In genomic region chr18:37499008-37499407, GRCh38 we compare ENCODE assay signal across 32 cellular contexts.
DNase-seq lines count a peak whose midpoint lies in the region; ATAC-seq, FAIRE-seq and TF ChIP-seq lines count a peak whose summit lies in the region.
"Had no signal": no experiment of that assay in that cellular context is flagged by ENCODE, and none has a peak within 500 bp of the region (broad histone marks: within the 10 kb centered on the region; RNA-seq: fewer than 3 reads in every experiment).

No MANE protein-coding gene starts in this region.

- no peak for TF ChIP-seq POLR2A in vagina (IDR thresholded peaks at IDR 0.05)

- no peak overlapping the region for H3K27ac Mint-ChIP-seq in activated naive CD8-positive, alpha-beta T cell treated with anti-CD3 and anti-CD28 coated beads, Interleukin-2, amount 50 U/mL, for 24 hours
- H3K27ac Mint-ChIP-seq in activated naive CD8-positive, alpha-beta T cell treated with anti-CD3 and anti-CD28 coated beads for 36 hours, result no peak overlapping the region
- H3K27ac Mint-ChIP-seq: activated B cell treated with CpG ODN at 0.5 μM for 24 hours; activated CD4-positive, alpha-beta memory T cell treated with anti-CD3 and anti-CD28 coated beads for 36 hours; activated naive CD8-positive, alpha-beta T cell treated with anti-CD3 and anti-CD28 coated beads, Interleukin-2, amount 10 ng/mL, durations not matched to agents 7 days and 5 days; B cell; stimulated activated memory B cell treated with anti-CD40 and anti-IgM and Interleukin-4, amounts not matched to agents 10 μg/mL and 1 μg/mL and 100 μg/mL, for 72 hours had no signal

- no peaks in the 10 kb centered on the region for H3K4me1 Mint-ChIP-seq in activated naive CD8-positive, alpha-beta T cell treated with anti-CD3 and anti-CD28 coated beads, Interleukin-2, amount 50 U/mL, for 24 hours
- no peaks in the 10 kb centered on the region for H3K4me1 Mint-ChIP-seq in activated naive CD8-positive, alpha-beta T cell treated with anti-CD3 and anti-CD28 coated beads for 36 hours
- H3K4me1 Mint-ChIP-seq: activated B cell treated with CpG ODN at 0.5 μM for 24 hours; B cell; stimulated activated memory B cell treated with anti-CD40 and anti-IgM and Interleukin-4, amounts not matched to agents 10 μg/mL and 1 μg/mL and 100 μg/mL, for 72 hours had no signal

- peak; percentile 96 for FAIRE-seq in bronchial epithelial cell (lab: Jason Lieb, UNC)
- FAIRE-seq: A549, HepG2, islet of Langerhans had no signal

- H3K4me3 Mint-ChIP-seq in activated naive CD8-positive, alpha-beta T cell treated with anti-CD3 and anti-CD28 coated beads, Interleukin-2, amount 50 U/mL, for 24 hours, result no peak overlapping the region
- no peak overlapping the region for H3K4me3 Mint-ChIP-seq in activated naive CD8-positive, alpha-beta T cell treated with anti-CD3 and anti-CD28 coated beads for 36 hours
- H3K4me3 Mint-ChIP-seq: activated B cell treated with CpG ODN at 0.5 μM for 24 hours; activated CD4-positive, alpha-beta memory T cell treated with anti-CD3 and anti-CD28 coated beads for 36 hours; activated naive CD8-positive, alpha-beta T cell treated with anti-CD3 and anti-CD28 coated beads, Interleukin-2, amount 10 ng/mL, durations not matched to agents 7 days and 5 days; B cell; nephron; stimulated activated memory B cell treated with anti-CD40 and anti-IgM and Interleukin-4, amounts not matched to agents 10 μg/mL and 1 μg/mL and 100 μg/mL, for 72 hours had no signal

- TF ChIP-seq CTCF in bronchial epithelial cell (IDR thresholded peaks at IDR 0.05; ENCODE audit: insufficient read depth, low read length, severe bottlenecking) (no peak), vagina (IDR thresholded peaks at IDR 0.05) (no peak), foreskin fibroblast (IDR thresholded peaks at IDR 0.05; ENCODE audit: low read depth, low read length) (no peak)

- H3K27me3 ChIP-seq in bronchial epithelial cell (ENCODE audit: control insufficient read depth, insufficient read depth, low read length) (no peaks in the 10 kb centered on the region), vagina (no peaks in the 10 kb centered on the region)
- H3K27me3 ChIP-seq: brain microvascular endothelial cell, gastrocnemius medialis, Peyer's patch, spleen had no signal

- no peaks in the 10 kb centered on the region for H3K4me1 ChIP-seq in vagina
- H3K4me1 ChIP-seq: A549, esophagus squamous epithelium, gastrocnemius medialis, left ventricle myocardium inferior, Peyer's patch had no signal

- H3K27me3 Mint-ChIP-seq in activated naive CD8-positive, alpha-beta T cell treated with anti-CD3 and anti-CD28 coated beads, Interleukin-2, amount 50 U/mL, for 24 hours, result peaks cover 2% of the 10 kb centered on the region
- peaks cover 13% of the 10 kb centered on the region for H3K27me3 Mint-ChIP-seq in activated naive CD8-positive, alpha-beta T cell treated with anti-CD3 and anti-CD28 coated beads for 36 hours

- H3K36me3 ChIP-seq in bronchial epithelial cell (ENCODE audit: control insufficient read depth, insufficient read depth, low read length), result no peaks in the 10 kb centered on the region
- no peaks in the 10 kb centered on the region for H3K36me3 ChIP-seq in vagina
- H3K36me3 ChIP-seq: brain microvascular endothelial cell, esophagus squamous epithelium, gastrocnemius medialis, left ventricle myocardium inferior, Peyer's patch, spleen had no signal

- DNase-seq in activated naive CD8-positive, alpha-beta T cell treated with anti-CD3 and anti-CD28 coated beads, Interleukin-2, amount 50 U/mL, for 24 hours, result no peak
- no peak for DNase-seq in activated naive CD8-positive, alpha-beta T cell treated with anti-CD3 and anti-CD28 coated beads for 36 hours
- peak; percentile 90 for DNase-seq in NCI-H2171 treated with DMSO at 0.1 percent for 48 hours (lab: John Stamatoyannopoulos, UW)
- DNase-seq in bronchial epithelial cell (ENCODE audit: low read depth), result no peak
- DNase-seq in MV-4-11 (lab: John Stamatoyannopoulos, UW), result no peak
- no peak for DNase-seq in vagina (ENCODE audit: extremely low spot score in 2 of 2)
- DNase-seq in foreskin fibroblast, result no peak
- DNase-seq: activated B cell treated with CpG ODN at 0.5 μM for 24 hours; activated CD4-positive, alpha-beta memory T cell treated with anti-CD3 and anti-CD28 coated beads for 36 hours; activated effector memory CD4-positive, alpha-beta T cell treated with Interleukin-2 at 50 U/mL for 16 hours; activated naive CD8-positive, alpha-beta T cell treated with anti-CD3 and anti-CD28 coated beads, Interleukin-2, amount 10 ng/mL, durations not matched to agents 7 days and 5 days; brain microvascular endothelial cell; EL; esophagus squamous epithelium; gastrocnemius medialis; left ventricle myocardium inferior; NCI-H1048; Peyer's patch; right cardiac atrium; SIG-M5; spleen; stimulated activated CD4-positive, alpha-beta T cell treated with anti-CD3 and anti-CD28 coated beads, Interleukin-2, amount 100 ng/mL, for 48 hours had no signal

- intact Hi-C loops in vagina (cut with DNase I), result loop anchor here (10.0 kb wide), 1 partner anchor 1036 kb away; no protein-coding TSS in a partner anchor

- H3K27ac ChIP-seq in vagina, result no peak overlapping the region
- H3K27ac ChIP-seq: A549, brain microvascular endothelial cell, coronary artery, esophagus squamous epithelium, gastrocnemius medialis, HL-60, left ventricle myocardium inferior, Peyer's patch, spleen had no signal

- H3K4me3 ChIP-seq in bronchial epithelial cell (ENCODE audit: low read depth, low read length) (no peak overlapping the region), vagina (no peak overlapping the region), foreskin fibroblast (ENCODE audit: low read depth in 1 of 2, low read length in 2 of 2) (no peak overlapping the region)
- H3K4me3 ChIP-seq: A549, coronary artery, esophagus squamous epithelium, gastrocnemius medialis, left ventricle myocardium inferior, Peyer's patch, spleen had no signal

- no peaks in the 10 kb centered on the region for H3K9me3 Mint-ChIP-seq in activated naive CD8-positive, alpha-beta T cell treated with anti-CD3 and anti-CD28 coated beads, Interleukin-2, amount 50 U/mL, for 24 hours
- no peaks in the 10 kb centered on the region for H3K9me3 Mint-ChIP-seq in activated naive CD8-positive, alpha-beta T cell treated with anti-CD3 and anti-CD28 coated beads for 36 hours
- H3K9me3 Mint-ChIP-seq: activated B cell treated with CpG ODN at 0.5 μM for 24 hours; activated CD4-positive, alpha-beta memory T cell treated with anti-CD3 and anti-CD28 coated beads for 36 hours; activated naive CD8-positive, alpha-beta T cell treated with anti-CD3 and anti-CD28 coated beads, Interleukin-2, amount 10 ng/mL, durations not matched to agents 7 days and 5 days; nephron; stimulated activated memory B cell treated with anti-CD40 and anti-IgM and Interleukin-4, amounts not matched to agents 10 μg/mL and 1 μg/mL and 100 μg/mL, for 72 hours had no signal

- no peaks in the 10 kb centered on the region for H3K9me3 ChIP-seq in vagina
- H3K9me3 ChIP-seq: A549, esophagus squamous epithelium, gastrocnemius medialis, left ventricle myocardium inferior, Peyer's patch, spleen had no signal

- no peaks in the 10 kb centered on the region for H3K36me3 Mint-ChIP-seq in activated naive CD8-positive, alpha-beta T cell treated with anti-CD3 and anti-CD28 coated beads, Interleukin-2, amount 50 U/mL, for 24 hours (ENCODE audit: low read depth)
- H3K36me3 Mint-ChIP-seq in activated naive CD8-positive, alpha-beta T cell treated with anti-CD3 and anti-CD28 coated beads for 36 hours, result no peaks in the 10 kb centered on the region
- H3K36me3 Mint-ChIP-seq: activated CD4-positive, alpha-beta memory T cell treated with anti-CD3 and anti-CD28 coated beads for 36 hours; activated naive CD8-positive, alpha-beta T cell treated with anti-CD3 and anti-CD28 coated beads, Interleukin-2, amount 10 ng/mL, durations not matched to agents 7 days and 5 days; stimulated activated memory B cell treated with anti-CD40 and anti-IgM and Interleukin-4, amounts not matched to agents 10 μg/mL and 1 μg/mL and 100 μg/mL, for 72 hours had no signal

- ATAC-seq in activated naive CD8-positive, alpha-beta T cell treated with anti-CD3 and anti-CD28 coated beads, Interleukin-2, amount 50 U/mL, for 24 hours, result peak; percentile 7
- ATAC-seq in GM19455 (IDR thresholded peaks at IDR 0.05; ENCODE audit: unreplicated experiment), result no peak
- ATAC-seq: A549; gastrocnemius medialis; HCT116; HepG2; right cardiac atrium; stimulated activated memory B cell treated with anti-CD40 and anti-IgM and Interleukin-4, amounts not matched to agents 10 μg/mL and 1 μg/mL and 100 μg/mL, for 72 hours had no signal
